ENCODE assay signal across 19 cellular contexts in genomic region chr7:40213291-40213690, GRCh38.
DNase-seq lines count a peak whose midpoint lies in the region; ATAC-seq, FAIRE-seq and TF ChIP-seq lines count a peak whose summit lies in the region.
"Had no signal": no experiment of that assay in that cellular context is flagged by ENCODE, and none has a peak within 500 bp of the region (broad histone marks: within the 10 kb centered on the region; RNA-seq: fewer than 3 reads in every experiment).

No MANE protein-coding gene starts in this region.

- H3K9me3 ChIP-seq in HepG2 (ENCODE audit: low read length) (no peaks in the 10 kb centered on the region), right lobe of liver (no peaks in the 10 kb centered on the region)
- H3K9me3 ChIP-seq: A549 had no signal

- H3K27ac Mint-ChIP-seq in chondrocyte (ENCODE audit: unreplicated experiment): peak overlapping the region; percentile 83
- H3K27ac Mint-ChIP-seq in osteocyte (ENCODE audit: unreplicated experiment): peak overlapping the region; percentile 68
- H3K27ac Mint-ChIP-seq: CD14-positive monocyte; CD4-positive, alpha-beta memory T cell had no signal

- CTCF ChIA-PET in HepG2 (lab: Yijun Ruan, JAX; ENCODE audit: low intra/inter-chr PET ratio, low total read pairs): no interaction called here

- no peak for TF ChIP-seq EP300 in HepG2 (IDR thresholded peaks at IDR 0.05; ENCODE audit: low read depth in 2 of 2, low read length in 2 of 2)
- no peak for TF ChIP-seq EP300 in HepG2 (CRISPR knock-in tag; IDR thresholded peaks at IDR 0.05; ENCODE audit: borderline replicate concordance)

- H3K4me1 Mint-ChIP-seq in chondrocyte (ENCODE audit: low read depth) (peaks cover 32% of the 10 kb centered on the region), osteocyte (ENCODE audit: unreplicated experiment) (peaks cover 16% of the 10 kb centered on the region)
- H3K4me1 Mint-ChIP-seq: CD14-positive monocyte; CD4-positive, alpha-beta memory T cell had no signal

- H3K27ac ChIP-seq in HepG2 (ENCODE audit: extremely low read length, insufficient read depth, low read length): no peak overlapping the region
- H3K27ac ChIP-seq in right lobe of liver: no peak overlapping the region
- H3K27ac ChIP-seq: 22Rv1, A549, BLaER1, HL-60 had no signal

- BruUV-seq in HepG2 (replicated peaks; lab: Mats Ljungman, UMichigan): no TSS peak

- in situ Hi-C loops in HepG2 (cut with HindIII; ENCODE audit: extremely low pct_ligation_motif_present, low pct_unique_long_range_greater_than_20kb): no loop called here
- in situ Hi-C loops in KBM-7 (cut with MboI; ENCODE audit: low pct_unique_long_range_greater_than_20kb, low sequenced_read_pairs): no loop called here

- TF ChIP-seq CTCF in HepG2 (CRISPR knock-in tag; IDR thresholded peaks at IDR 0.05) (no peak), right lobe of liver (IDR thresholded peaks at IDR 0.05) (no peak), chondrocyte (IDR thresholded peaks at IDR 0.05) (no peak), osteocyte (IDR thresholded peaks at IDR 0.05) (no peak), foreskin fibroblast (IDR thresholded peaks at IDR 0.05; ENCODE audit: low read depth, low read length) (no peak)

- H3K4me3 ChIP-seq in HepG2 (replicated peaks in 1 of 3; ENCODE audit: insufficient read depth in 1 of 3, low read depth in 2 of 3, low read length in 3 of 3) (no peak overlapping the region), right lobe of liver (no peak overlapping the region), foreskin fibroblast (ENCODE audit: low read depth in 1 of 2, low read length in 2 of 2) (no peak overlapping the region)
- H3K4me3 ChIP-seq: A549, BLaER1 had no signal

- H3K4me1 ChIP-seq in HepG2 (ENCODE audit: insufficient read depth, low read length) (no peaks in the 10 kb centered on the region), right lobe of liver (no peaks in the 10 kb centered on the region)
- H3K4me1 ChIP-seq: A549, BLaER1 had no signal

- H3K27me3 Mint-ChIP-seq in chondrocyte (ENCODE audit: low read depth) (no peaks in the 10 kb centered on the region), osteocyte (ENCODE audit: unreplicated experiment) (no peaks in the 10 kb centered on the region)
- H3K27me3 Mint-ChIP-seq: CD4-positive, alpha-beta memory T cell had no signal

- H4K20me1 ChIP-seq in HepG2 (ENCODE audit: insufficient read depth, low read length): no peaks in the 10 kb centered on the region
- H4K20me1 ChIP-seq: BLaER1 had no signal

- no peaks in the 10 kb centered on the region for H3K79me2 ChIP-seq in HepG2 (ENCODE audit: insufficient read depth, low read length)

- no peak for ATAC-seq in HepG2
- no peak for ATAC-seq in right lobe of liver
- no peak for ATAC-seq in HG03439 (IDR thresholded peaks at IDR 0.05; ENCODE audit: unreplicated experiment)
- ATAC-seq: A549 had no signal

- no peak overlapping the region for H2AFZ ChIP-seq in HepG2 (ENCODE audit: low read length)

- TF ChIP-seq RAD21 in HepG2 (CRISPR knock-in tag; IDR thresholded peaks at IDR 0.05): no peak

- H3K27me3 ChIP-seq in HepG2 (ENCODE audit: control insufficient read depth in 1 of 2, insufficient read depth in 2 of 2, low read length in 2 of 2) (no peaks in the 10 kb centered on the region), right lobe of liver (no peaks in the 10 kb centered on the region)
- H3K27me3 ChIP-seq: BLaER1 had no signal

- DNase-seq in HepG2 (ENCODE audit: low spot score) (no peak), right lobe of liver (no peak), chondrocyte (ENCODE audit: low spot score) (no peak), osteocyte (ENCODE audit: extremely low spot score, unreplicated experiment) (no peak), foreskin fibroblast (no peak), KBM-7 (no peak), NCI-H524 (lab: John Stamatoyannopoulos, UW) (no peak)
- DNase-seq: CD4-positive, alpha-beta memory T cell; DMS79 treated with DMSO at 0.1 percent for 48 hours; GF-D8; HCEC 1CT had no signal

- no peaks in the 10 kb centered on the region; a peak in 1 of 5 replicates for H3K36me3 ChIP-seq in HepG2 (replicated peaks in 1 of 2; ENCODE audit: control insufficient read depth in 1 of 2, insufficient read depth in 2 of 2, low read length in 2 of 2)
- H3K36me3 ChIP-seq in right lobe of liver: no peaks in the 10 kb centered on the region
- H3K36me3 ChIP-seq: BLaER1 had no signal

- 96% methylated on average over 2 of the region's 2 CpGs for WGBS in HepG2 (ENCODE audit: low lambda C conversion rate)
- WGBS in right lobe of liver (ENCODE audit: insufficient coverage, low coverage, low lambda C conversion rate, missing lambda C conversion rate): 62% methylated on average over 2 of the region's 2 CpGs

- H3K36me3 Mint-ChIP-seq in chondrocyte (ENCODE audit: low read depth) (peaks cover 17% of the 10 kb centered on the region), osteocyte (ENCODE audit: unreplicated experiment) (peaks cover 17% of the 10 kb centered on the region)
- H3K36me3 Mint-ChIP-seq: CD14-positive monocyte; CD4-positive, alpha-beta memory T cell had no signal

- H3K9me3 Mint-ChIP-seq in chondrocyte (ENCODE audit: low read depth) (peaks cover 5% of the 10 kb centered on the region), osteocyte (ENCODE audit: unreplicated experiment) (peaks cover 1% of the 10 kb centered on the region)
- H3K9me3 Mint-ChIP-seq: CD4-positive, alpha-beta memory T cell had no signal

- intact Hi-C loops in HepG2 (cut with micrococcal nuclease; ENCODE audit: unreplicated experiment): no loop called here
- intact Hi-C loops in right lobe of liver (cut with DNase I): no loop called here

- H3K4me3 Mint-ChIP-seq in chondrocyte (ENCODE audit: unreplicated experiment) (no peak overlapping the region), osteocyte (ENCODE audit: unreplicated experiment) (no peak overlapping the region)
- H3K4me3 Mint-ChIP-seq: CD14-positive monocyte; CD4-positive, alpha-beta memory T cell had no signal

- TF ChIP-seq POLR2A in HepG2 (IDR thresholded peaks at IDR 0.05; ENCODE audit: insufficient read depth in 1 of 2, low read depth in 2 of 2, low read length in 2 of 2): no peak
- no peak for TF ChIP-seq POLR2A in right lobe of liver (IDR thresholded peaks at IDR 0.05)

- no peak overlapping the region for H3K4me2 ChIP-seq in HepG2 (ENCODE audit: low read depth, low read length)
- H3K4me2 ChIP-seq: A549, BLaER1 had no signal

- no peak overlapping the region for H3K9ac ChIP-seq in HepG2 (ENCODE audit: insufficient read depth, low read depth, low read length)
- H3K9ac ChIP-seq: BLaER1 had no signal

- POLR2A ChIA-PET in HepG2 (lab: Yijun Ruan, JAX): no interaction called here

- no peak for FAIRE-seq in HepG2 (lab: Jason Lieb, UNC)
- FAIRE-seq: A549, H54, HTR-8/SVneo had no signal

TF ChIP-seq in HepG2, 621 proteins besides CTCF, POLR2A, EP300 and RAD21:
- TF ChIP-seq CREB1 (IDR thresholded peaks at IDR 0.05) (peak; percentile 58; the same call in 1 of the 2 replicates), CREB1 (CRISPR knock-in tag; IDR thresholded peaks at IDR 0.05) (no peak), SIN3B (IDR thresholded peaks at IDR 0.05; ENCODE audit: low read length) (no peak)
TF ChIP-seq in HepG2: peak in this region for 1.
